In the genomic region with DNA sequence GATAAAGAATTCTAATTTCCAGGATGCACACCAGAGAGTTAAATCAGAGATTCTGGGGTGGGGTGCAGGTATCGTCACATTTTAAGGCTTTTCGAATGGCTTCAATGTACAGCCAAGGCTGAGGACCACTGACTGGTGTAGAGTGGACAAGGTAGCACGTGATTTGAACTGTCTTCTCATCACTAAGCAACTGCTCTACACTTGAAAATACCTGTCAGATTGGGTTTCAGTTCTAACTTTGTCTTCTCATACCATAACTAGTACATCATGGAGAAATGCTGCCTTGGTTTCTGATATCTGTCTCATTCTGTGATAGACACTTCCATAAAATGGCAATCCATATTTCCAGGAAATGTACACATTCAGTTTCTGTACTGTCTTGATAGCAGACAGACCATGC, we compare ENCODE assay signal across 20 cellular contexts. TPM values are rescaled to one million over a fixed set of nuclear protein-coding genes. Genes with fewer than 3 reads are reported as not detected.
DNase-seq lines count a peak whose midpoint lies in the region; ATAC-seq, FAIRE-seq and TF ChIP-seq lines count a peak whose summit lies in the region.
"Had no signal": no experiment of that assay in that cellular context is flagged by ENCODE, and none has a peak within 500 bp of the region (broad histone marks: within the 10 kb centered on the region; RNA-seq: fewer than 3 reads in every experiment).

No MANE protein-coding gene starts in this region.

- no peaks in the 10 kb centered on the region for H3K36me3 Mint-ChIP-seq in endodermal cell (ENCODE audit: low read depth)
- H3K36me3 Mint-ChIP-seq: CD8-positive, alpha-beta memory T cell had no signal

- H3K27me3 ChIP-seq in endodermal cell (ENCODE audit: control insufficient read depth, insufficient read depth, low read length, poor library complexity, severe bottlenecking) (no peaks in the 10 kb centered on the region), neuronal stem cell (ENCODE audit: control insufficient read depth in 3 of 3, insufficient read depth in 3 of 3, low read depth in 1 of 3, low read length in 3 of 3) (no peaks in the 10 kb centered on the region), transverse colon (no peaks in the 10 kb centered on the region), thyroid gland (no peaks in the 10 kb centered on the region)
- H3K27me3 ChIP-seq: BLaER1 had no signal

- peaks cover 3% of the 10 kb centered on the region for H3K27me3 Mint-ChIP-seq in endodermal cell (ENCODE audit: insufficient read depth)

- H4K91ac ChIP-seq in neuronal stem cell (ENCODE audit: low read depth, low read length, poor library complexity), result no peak overlapping the region

- H3K27ac ChIP-seq in endodermal cell (ENCODE audit: low read depth, low read length) (peak overlapping the region; percentile 92), neuronal stem cell (replicated peaks; ENCODE audit: low read length) (no peak overlapping the region), transverse colon (no peak overlapping the region), thyroid gland (no peak overlapping the region)
- H3K27ac ChIP-seq: BLaER1, GM23248 had no signal

- H3K9me3 ChIP-seq in endodermal cell (ENCODE audit: control insufficient read depth, low read length) (no peaks in the 10 kb centered on the region), neuronal stem cell (replicated peaks in 1 of 2; ENCODE audit: control insufficient read depth in 2 of 2, insufficient read depth in 1 of 2, low read depth in 1 of 2, low read length in 2 of 2) (no peaks in the 10 kb centered on the region), transverse colon (no peaks in the 10 kb centered on the region), thyroid gland (no peaks in the 10 kb centered on the region)
- H3K9me3 ChIP-seq: BLaER1, Caco-2 had no signal

- H3K4me3 Mint-ChIP-seq in endodermal cell, result no peak overlapping the region
- H3K4me3 Mint-ChIP-seq: CD8-positive, alpha-beta memory T cell had no signal

- peak; percentile 33 for FAIRE-seq in GM12891 (lab: Jason Lieb, UNC)
- FAIRE-seq: GM18507, H54, HepG2, HTR-8/SVneo had no signal

- DNase-seq in GM12891 (ENCODE audit: insufficient read length, low spot score) (no peak), endodermal cell (no peak), neuronal stem cell (ENCODE audit: low spot score) (no peak), transverse colon (no peak), HuH-7.5 (ENCODE audit: low spot score) (no peak), thyroid gland (no peak)
- DNase-seq: 8988T; AML-193; Caco-2; CD8-positive, alpha-beta memory T cell; DND-41; GDM1 had no signal

- in situ Hi-C loops in transverse colon (cut with MboI; ENCODE audit: low pct_ligation_motif_present in 1 of 4, low pct_unique_long_range_greater_than_20kb in 1 of 4, low sequenced_read_pairs in 3 of 4), result no loop called here

- H3K79me1 ChIP-seq in neuronal stem cell (ENCODE audit: low read depth, low read length), result no peaks in the 10 kb centered on the region

- no peak overlapping the region for H3K4ac ChIP-seq in neuronal stem cell (ENCODE audit: low read length)

- no peak overlapping the region for H3K9ac ChIP-seq in endodermal cell (ENCODE audit: extremely low read depth, low read length, poor library complexity, severe bottlenecking)
- H3K9ac ChIP-seq in neuronal stem cell (ENCODE audit: low read depth, low read length, poor library complexity), result no peak overlapping the region
- H3K9ac ChIP-seq: BLaER1, GM23248 had no signal

- H3K9me3 Mint-ChIP-seq in endodermal cell, result no peaks in the 10 kb centered on the region
- H3K9me3 Mint-ChIP-seq: CD8-positive, alpha-beta memory T cell had no signal

- no peak overlapping the region for H3K4me2 ChIP-seq in neuronal stem cell (ENCODE audit: insufficient read depth, low read length, poor library complexity, severe bottlenecking)
- H3K4me2 ChIP-seq: BLaER1 had no signal

- H2BK120ac ChIP-seq in neuronal stem cell (ENCODE audit: low read depth, low read length), result no peak overlapping the region

- H3K36me3 ChIP-seq in endodermal cell (ENCODE audit: control insufficient read depth, insufficient read depth, low read length) (no peaks in the 10 kb centered on the region), neuronal stem cell (replicated peaks in 1 of 2; ENCODE audit: control insufficient read depth in 2 of 2, insufficient read depth in 2 of 2, low read length in 2 of 2) (no peaks in the 10 kb centered on the region), transverse colon (no peaks in the 10 kb centered on the region), thyroid gland (no peaks in the 10 kb centered on the region)
- H3K36me3 ChIP-seq: BLaER1 had no signal

- H2AK5ac ChIP-seq in neuronal stem cell (ENCODE audit: low read depth, low read length), result no peak overlapping the region

- H3K4me3 ChIP-seq in endodermal cell (ENCODE audit: low read length) (no peak overlapping the region), neuronal stem cell (ENCODE audit: low read length in 2 of 2) (no peak overlapping the region), transverse colon (no peak overlapping the region), thyroid gland (replicated peaks in 1 of 3) (no peak overlapping the region)
- H3K4me3 ChIP-seq: BLaER1 had no signal

- no peak overlapping the region for H2BK5ac ChIP-seq in neuronal stem cell (ENCODE audit: low read length)

- TF ChIP-seq POLR2A in GM12891 (IDR thresholded peaks at IDR 0.05; ENCODE audit: low read depth, low read length) (no peak), transverse colon (IDR thresholded peaks at IDR 0.05) (no peak), thyroid gland (IDR thresholded peaks at IDR 0.05) (no peak)

- no peak for TF ChIP-seq EP300 in transverse colon (IDR thresholded peaks at IDR 0.05; ENCODE audit: low read depth)

- H3K27ac Mint-ChIP-seq in endodermal cell, result no peak overlapping the region
- H3K27ac Mint-ChIP-seq: CD8-positive, alpha-beta memory T cell had no signal

- 96% methylated on average over 3 of the region's 3 CpGs for WGBS in endodermal cell (ENCODE audit: insufficient coverage in 1 of 2, insufficient read length in 1 of 2), 2 experiments
- WGBS in neuronal stem cell (ENCODE audit: extremely low coverage in 2 of 2, insufficient read length in 2 of 2, insufficient replicate concordance in 1 of 2), 2 donors, result no CpG with 5 or more reads among the region's 3 CpGs
- 75% methylated on average over 3 of the region's 3 CpGs; no CpG with 5 or more reads in 1 of the 2 donors for WGBS in transverse colon (ENCODE audit: low coverage in 1 of 2), 2 donors
- 83 to 89% methylated on average over 3 of the region's 3 CpGs for WGBS in thyroid gland, 2 donors

- peak; percentile 45 for ATAC-seq in HG02870 (IDR thresholded peaks at IDR 0.05; ENCODE audit: unreplicated experiment)
- ATAC-seq: HCT116, HepG2 had no signal

- no peak overlapping the region for H2BK12ac ChIP-seq in neuronal stem cell (ENCODE audit: low read length)

- no peak overlapping the region for H3K18ac ChIP-seq in neuronal stem cell (ENCODE audit: low read length)

- no peak overlapping the region for H3K14ac ChIP-seq in neuronal stem cell (ENCODE audit: low read length)

- no peak overlapping the region for H2BK15ac ChIP-seq in neuronal stem cell (ENCODE audit: low read length)

- peak overlapping the region; percentile 55 for H2AFZ ChIP-seq in neuronal stem cell (ENCODE audit: low read length)

- no peak for TF ChIP-seq CTCF in endodermal cell (conservative IDR thresholded peaks at IDR 0.05)
- TF ChIP-seq CTCF in transverse colon (IDR thresholded peaks at IDR 0.05), result no peak
- no peak for TF ChIP-seq CTCF in thyroid gland (IDR thresholded peaks at IDR 0.05)

- H3K4me1 Mint-ChIP-seq in endodermal cell, result peaks cover 35% of the 10 kb centered on the region
- H3K4me1 Mint-ChIP-seq: CD8-positive, alpha-beta memory T cell had no signal

- intact Hi-C loops in transverse colon (cut with DNase I; ENCODE audit: low total_unique reads) (no loop called here), thyroid gland (cut with DNase I) (no loop called here)

- H4K8ac ChIP-seq in neuronal stem cell (ENCODE audit: low read depth, low read length), result no peak overlapping the region

- peaks cover 6% of the 10 kb centered on the region for H3K4me1 ChIP-seq in endodermal cell (ENCODE audit: control insufficient read depth, insufficient read depth, low read length)
- peaks cover 6 to 26% of the 10 kb centered on the region in 2 donors for H3K4me1 ChIP-seq in neuronal stem cell (ENCODE audit: control insufficient read depth in 2 of 2, insufficient read depth in 1 of 2, low read depth in 1 of 2, low read length in 2 of 2)
- H3K4me1 ChIP-seq in transverse colon, result no peaks in the 10 kb centered on the region
- H3K4me1 ChIP-seq in thyroid gland, result no peaks in the 10 kb centered on the region
- H3K4me1 ChIP-seq: Caco-2 had no signal

- H3K23ac ChIP-seq in neuronal stem cell (ENCODE audit: low read depth, low read length, poor library complexity), result no peak overlapping the region

TF ChIP-seq in GM12891, 5 proteins besides CTCF, POLR2A, EP300 and RAD21:
- TF ChIP-seq SPI1 (IDR thresholded peaks at IDR 0.05; ENCODE audit: low read depth, low read length) (no peak), POLR2AphosphoS5 (IDR thresholded peaks at IDR 0.05; ENCODE audit: low read depth, low read length) (no peak), POU2F2 (IDR thresholded peaks at IDR 0.05; ENCODE audit: low read depth, low read length) (no peak), PAX5 (IDR thresholded peaks at IDR 0.05; ENCODE audit: insufficient read depth, low read length, severe bottlenecking) (no peak), TAF1 (IDR thresholded peaks at IDR 0.05; ENCODE audit: low read depth, low read length) (no peak)

RNA-seq across cellular contexts. Expression of a gene that starts 58.0 kb away (rescaled TPM):
- 95.4 TPM for polyA plus RNA-seq in GM12891 (2012; ENCODE audit: low read depth, missing spikeins)
- total RNA-seq in endodermal cell, result 100 to 1,000 TPM; 110 to 119 TPM
- 120 TPM for polyA plus RNA-seq in endodermal cell (2013, experiment 1 of 2)
- polyA plus RNA-seq in endodermal cell (2013, experiment 2 of 2), result 118 TPM
- 109 TPM for polyA plus RNA-seq in neuronal stem cell (2013, experiment 1 of 2)
- polyA plus RNA-seq in neuronal stem cell (2013, experiment 2 of 2), result 106 TPM
- total RNA-seq in transverse colon, result 10 to 100 TPM; 23.9 to 64.3 (median 37.4) TPM
- 100 to 1,000 TPM in 3 of 4 donors, 10 to 100 TPM in 1; 96.6 to 128 (median 111) TPM for total RNA-seq in thyroid gland
